In genomic region chr10:79277579-79277978, GRCh38 we compare ENCODE assay signal across 15 cellular contexts.
"Had no signal": no experiment of that assay in that cellular context is flagged by ENCODE, and none has a peak within 500 bp of the region (broad histone marks: within the 10 kb centered on the region; RNA-seq: fewer than 3 reads in every experiment).

No MANE protein-coding gene starts in this region.

- ATAC-seq: activated CD8-positive, alpha-beta T cell treated with anti-CD3 and anti-CD28 coated beads for 36 hours; activated T-cell treated with anti-CD3 and anti-CD28 coated beads, Interleukin-2, amount 50 U/mL, for 72 hours; heart right ventricle; upper lobe of right lung had no signal

- H3K27ac Mint-ChIP-seq: activated CD8-positive, alpha-beta T cell treated with anti-CD3 and anti-CD28 coated beads for 36 hours; activated naive CD8-positive, alpha-beta T cell treated with anti-CD3 and anti-CD28 coated beads, Interleukin-2, amount 10 ng/mL, durations not matched to agents 7 days and 5 days; activated T-cell treated with anti-CD3 and anti-CD28 coated beads, Interleukin-2, amount 50 U/mL, for 72 hours had no signal

- H3K4me3 ChIP-seq: esophagus muscularis mucosa, heart right ventricle, SJSA1, smooth muscle cell, upper lobe of right lung had no signal

- DNase-seq: activated CD4-positive, alpha-beta T cell treated with anti-CD3 and anti-CD28 coated beads for 4 hours; activated CD8-positive, alpha-beta memory T cell treated with anti-CD3 and anti-CD28 coated beads, Interleukin-2, amount 50 U/mL, for 4 hours; activated CD8-positive, alpha-beta T cell treated with anti-CD3 and anti-CD28 coated beads for 36 hours; activated naive CD8-positive, alpha-beta T cell treated with anti-CD3 and anti-CD28 coated beads, Interleukin-2, amount 10 ng/mL, durations not matched to agents 7 days and 5 days; activated T-cell treated with anti-CD3 and anti-CD28 coated beads, Interleukin-2, amount 50 U/mL, for 72 hours; central memory CD4-positive, alpha-beta T cell; dermis blood vessel endothelial cell; heart right ventricle; islet precursor cell; T-helper 1 cell; upper lobe of right lung had no signal

- FAIRE-seq: astrocyte had no signal

- H3K4me3 Mint-ChIP-seq: activated CD8-positive, alpha-beta T cell treated with anti-CD3 and anti-CD28 coated beads for 36 hours; activated naive CD8-positive, alpha-beta T cell treated with anti-CD3 and anti-CD28 coated beads, Interleukin-2, amount 10 ng/mL, durations not matched to agents 7 days and 5 days; activated T-cell treated with anti-CD3 and anti-CD28 coated beads, Interleukin-2, amount 50 U/mL, for 72 hours had no signal

- H3K27me3 ChIP-seq: esophagus muscularis mucosa, heart right ventricle, SJSA1, upper lobe of right lung had no signal

- H3K9me3 Mint-ChIP-seq: activated CD8-positive, alpha-beta T cell treated with anti-CD3 and anti-CD28 coated beads for 36 hours; activated naive CD8-positive, alpha-beta T cell treated with anti-CD3 and anti-CD28 coated beads, Interleukin-2, amount 10 ng/mL, durations not matched to agents 7 days and 5 days; activated T-cell treated with anti-CD3 and anti-CD28 coated beads, Interleukin-2, amount 50 U/mL, for 72 hours had no signal

- H3K9me3 ChIP-seq: esophagus muscularis mucosa, heart right ventricle, SJSA1, upper lobe of right lung had no signal

- H3K27ac ChIP-seq: SJSA1, upper lobe of right lung had no signal

- H3K27me3 Mint-ChIP-seq: activated CD8-positive, alpha-beta T cell treated with anti-CD3 and anti-CD28 coated beads for 36 hours; activated naive CD8-positive, alpha-beta T cell treated with anti-CD3 and anti-CD28 coated beads, Interleukin-2, amount 10 ng/mL, durations not matched to agents 7 days and 5 days had no signal
